In the genomic region with DNA sequence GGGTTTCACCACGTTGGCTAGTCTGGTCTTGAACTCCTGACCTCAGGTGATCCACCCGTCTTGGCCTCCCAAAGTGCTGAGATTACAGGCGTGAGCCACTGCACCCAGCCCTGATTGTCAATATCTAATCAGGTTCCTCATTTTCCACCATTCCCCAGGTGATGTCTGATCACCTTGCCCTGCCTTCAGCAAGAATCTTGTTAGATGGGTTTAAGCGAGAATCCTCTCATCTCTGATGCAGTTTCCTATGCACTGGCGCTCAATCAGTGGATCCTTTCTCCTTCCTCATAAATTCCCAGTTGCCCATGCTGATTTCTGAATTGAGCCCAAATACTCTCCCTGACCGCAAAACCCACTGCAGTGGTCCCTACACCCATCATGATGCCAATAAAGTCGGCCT, we compare ENCODE assay signal across 8 cellular contexts.
DNase-seq lines count a peak whose midpoint lies in the region; TF ChIP-seq lines count a peak whose summit lies in the region.

No MANE protein-coding gene starts in this region.

- H3K36me3 Mint-ChIP-seq in nephron progenitor cell (ENCODE audit: low read depth) = peaks cover 19% of the 10 kb centered on the region

- peak overlapping the region; percentile 91 for H3K4me3 ChIP-seq in LNCaP clone FGC (ENCODE audit: low read depth, low read length)
- H3K4me3 ChIP-seq in duodenal mucosa (ENCODE audit: low read depth in 1 of 2, low read length in 2 of 2) = peak overlapping the region; percentile 74 to 80

- H3K27ac ChIP-seq in C4-2B = peak overlapping the region; percentile 90
- H3K27ac ChIP-seq in duodenal mucosa (ENCODE audit: low read depth, low read length) = no peak overlapping the region

- DNase-seq in LNCaP clone FGC (ENCODE audit: low read depth) (no peak), nephron progenitor cell (no peak), putamen (ENCODE audit: low spot score) (no peak), Ammon's horn (ENCODE audit: low spot score) (no peak), NCI-H446 treated with DMSO at 0.1 percent for 48 hours (lab: John Stamatoyannopoulos, UW) (no peak), CD1c-positive myeloid dendritic cell (ENCODE audit: extremely low spot score) (no peak)

- H3K36me3 ChIP-seq in duodenal mucosa (ENCODE audit: control insufficient read depth in 1 of 2, insufficient read depth in 2 of 2, low read length in 2 of 2) = peaks cover 0 to 4% of the 10 kb centered on the region in 2 donors

- H3K27ac Mint-ChIP-seq in nephron progenitor cell = no peak overlapping the region

- no peaks in the 10 kb centered on the region for H3K27me3 ChIP-seq in duodenal mucosa (ENCODE audit: control insufficient read depth in 1 of 2, insufficient read depth in 2 of 2, low read length in 2 of 2)

- no peaks in the 10 kb centered on the region for H3K27me3 Mint-ChIP-seq in nephron progenitor cell (ENCODE audit: low read depth, poor library complexity)

- peak overlapping the region; percentile 86 for H3K4me3 Mint-ChIP-seq in nephron progenitor cell

- H3K9me3 Mint-ChIP-seq in nephron progenitor cell = peaks cover 4% of the 10 kb centered on the region

- H3K4me1 ChIP-seq in duodenal mucosa (ENCODE audit: control insufficient read depth in 1 of 2, insufficient read depth in 2 of 2, low read length in 2 of 2) = peaks cover 16 to 17% of the 10 kb centered on the region in 2 donors

- peaks cover 31% of the 10 kb centered on the region for H3K4me1 Mint-ChIP-seq in nephron progenitor cell

- TF ChIP-seq CTCF in C4-2B (conservative IDR thresholded peaks at IDR 0.05) (no peak), LNCaP clone FGC (IDR thresholded peaks at IDR 0.05; ENCODE audit: control insufficient read depth, extremely low read depth, insufficient read depth) (no peak), nephron progenitor cell (IDR thresholded peaks at IDR 0.05) (no peak)

- H3K9ac ChIP-seq in duodenal mucosa (ENCODE audit: low read depth in 1 of 2, low read length in 2 of 2) = peak overlapping the region in 1 of 2 donors; percentile 81

- no peaks in the 10 kb centered on the region for H3K9me3 ChIP-seq in duodenal mucosa (ENCODE audit: control insufficient read depth in 1 of 2, low read length in 2 of 2)
